ENCODE assay signal across 15 cellular contexts in genomic region chr19:54305141-54305540, GRCh38. TPM values are rescaled to one million over a fixed set of nuclear protein-coding genes. Genes with fewer than 3 reads are reported as not detected.
DNase-seq lines count a peak whose midpoint lies in the region; ATAC-seq and TF ChIP-seq lines count a peak whose summit lies in the region.
"Had no signal": no experiment of that assay in that cellular context is flagged by ENCODE, and none has a peak within 500 bp of the region (broad histone marks: within the 10 kb centered on the region; RNA-seq: fewer than 3 reads in every experiment).

No MANE protein-coding gene starts in this region.

- peaks cover 92 to 94% of the 10 kb centered on the region in 2 experiments for H3K4me1 ChIP-seq in neutrophil (ENCODE audit: control insufficient read depth in 1 of 2, insufficient read depth in 1 of 2, low read depth in 1 of 2, low read length in 1 of 2)
- H3K4me1 ChIP-seq: BE2C had no signal

- H3K36me3 Mint-ChIP-seq in natural killer cell treated with Interleukin-12 subunit alpha and Interleukin-12 subunit beta and Interleukin-15 and Interleukin-18, amount 100 ng/mL, for 72 hours = no peaks in the 10 kb centered on the region
- H3K36me3 Mint-ChIP-seq in natural killer cell = no peaks in the 10 kb centered on the region
- no peaks in the 10 kb centered on the region for H3K36me3 Mint-ChIP-seq in central memory CD8-positive, alpha-beta T cell (ENCODE audit: insufficient read depth)
- H3K36me3 Mint-ChIP-seq: CD4-positive, alpha-beta memory T cell had no signal

- TF ChIP-seq CTCF in natural killer cell (IDR thresholded peaks at IDR 0.05) = no peak
- no peak for TF ChIP-seq CTCF in neutrophil (IDR thresholded peaks at IDR 0.05)

- peaks cover 49% of the 10 kb centered on the region for H3K36me3 ChIP-seq in neutrophil
- H3K36me3 ChIP-seq: BE2C had no signal

- DNase-seq in natural killer cell treated with Interleukin-12 subunit alpha and Interleukin-12 subunit beta and Interleukin-15 and Interleukin-18, amount 100 ng/mL, for 72 hours (ENCODE audit: low spot score) = no peak
- DNase-seq in natural killer cell (no peak), ecto neural progenitor cell (ENCODE audit: low spot score) (no peak)
- DNase-seq in central memory CD8-positive, alpha-beta T cell (ENCODE audit: low spot score in 2 of 2) = no peak
- DNase-seq: BE2C, DMS79 treated with DMSO at 0.1 percent for 48 hours, GF-D8, H9 had no signal

- peak overlapping the region; percentile 65 for H3K27ac ChIP-seq in neutrophil
- H3K27ac ChIP-seq: C4-2B had no signal

- peaks cover 17 to 23% of the 10 kb centered on the region in 2 donors for H3K27me3 Mint-ChIP-seq in natural killer cell treated with Interleukin-12 subunit alpha and Interleukin-12 subunit beta and Interleukin-15 and Interleukin-18, amount 100 ng/mL, for 72 hours
- H3K27me3 Mint-ChIP-seq in natural killer cell (ENCODE audit: low read depth in 2 of 2) = peaks cover 8 to 12% of the 10 kb centered on the region in 2 donors
- peaks cover 82% of the 10 kb centered on the region for H3K27me3 Mint-ChIP-seq in central memory CD8-positive, alpha-beta T cell

- H3K4me1 Mint-ChIP-seq in natural killer cell treated with Interleukin-12 subunit alpha and Interleukin-12 subunit beta and Interleukin-15 and Interleukin-18, amount 100 ng/mL, for 72 hours (ENCODE audit: low read depth in 2 of 2) = peaks cover 6 to 13% of the 10 kb centered on the region in 2 donors
- H3K4me1 Mint-ChIP-seq in natural killer cell = peaks cover 8 to 22% of the 10 kb centered on the region in 2 donors
- H3K4me1 Mint-ChIP-seq in central memory CD8-positive, alpha-beta T cell = peaks cover 7% of the 10 kb centered on the region
- H3K4me1 Mint-ChIP-seq: H9 had no signal

- H3K27me3 ChIP-seq in neutrophil = no peaks in the 10 kb centered on the region

- H3K4me3 Mint-ChIP-seq in natural killer cell treated with Interleukin-12 subunit alpha and Interleukin-12 subunit beta and Interleukin-15 and Interleukin-18, amount 100 ng/mL, for 72 hours = peak overlapping the region; percentile 3
- no peak overlapping the region for H3K4me3 Mint-ChIP-seq in natural killer cell
- H3K4me3 Mint-ChIP-seq in central memory CD8-positive, alpha-beta T cell = no peak overlapping the region
- H3K4me3 Mint-ChIP-seq: H9 had no signal

- ATAC-seq in natural killer cell treated with Interleukin-12 subunit alpha and Interleukin-12 subunit beta and Interleukin-15 and Interleukin-18, amount 100 ng/mL, for 72 hours = no peak
- ATAC-seq in natural killer cell (no peak), GM21423 (IDR thresholded peaks at IDR 0.05; ENCODE audit: unreplicated experiment) (no peak), HG03095 (IDR thresholded peaks at IDR 0.05; ENCODE audit: unreplicated experiment) (no peak)
- ATAC-seq in central memory CD8-positive, alpha-beta T cell (replicated peaks; ENCODE audit: extremely low read depth, poor library complexity, severe bottlenecking) = no peak

- peak overlapping the region in 1 of 2 donors; percentile 30 for H3K27ac Mint-ChIP-seq in natural killer cell treated with Interleukin-12 subunit alpha and Interleukin-12 subunit beta and Interleukin-15 and Interleukin-18, amount 100 ng/mL, for 72 hours
- no peak overlapping the region for H3K27ac Mint-ChIP-seq in natural killer cell
- H3K27ac Mint-ChIP-seq in central memory CD8-positive, alpha-beta T cell (ENCODE audit: low read depth) = peak overlapping the region; percentile 32
- H3K27ac Mint-ChIP-seq: H9 had no signal

- intact Hi-C loops in natural killer cell (cut with micrococcal nuclease) = no loop called here

- no peaks in the 10 kb centered on the region for H3K9me3 ChIP-seq in neutrophil
- H3K9me3 ChIP-seq: BE2C had no signal

- peak overlapping the region in 1 of 2 experiments; percentile 23 for H3K4me3 ChIP-seq in neutrophil (ENCODE audit: low read depth in 1 of 2, low read length in 1 of 2)

- H3K9me3 Mint-ChIP-seq in natural killer cell treated with Interleukin-12 subunit alpha and Interleukin-12 subunit beta and Interleukin-15 and Interleukin-18, amount 100 ng/mL, for 72 hours = peaks cover 4% of the 10 kb centered on the region
- no peaks in the 10 kb centered on the region for H3K9me3 Mint-ChIP-seq in natural killer cell
- peaks cover 6% of the 10 kb centered on the region for H3K9me3 Mint-ChIP-seq in central memory CD8-positive, alpha-beta T cell
- H3K9me3 Mint-ChIP-seq: CD4-positive, alpha-beta memory T cell had no signal

RNA-seq across cellular contexts. Expression of gene LILRA5, which starts 7.8 kb away (rescaled TPM):
- total RNA-seq in natural killer cell treated with Interleukin-12 subunit alpha and Interleukin-12 subunit beta and Interleukin-15 and Interleukin-18, amount 100 ng/mL, for 72 hours = not detected
- 10 to 100 TPM in 2 of 3 donors, 1 to 10 TPM in 1; 3.4 to 22.3 (median 11.1) TPM for total RNA-seq in natural killer cell
- total RNA-seq: Calu3, H1, H9 had no signal

RNA-seq across cellular contexts. Expression of gene LILRB2, which starts 24.2 kb away (rescaled TPM):
- total RNA-seq in natural killer cell treated with Interleukin-12 subunit alpha and Interleukin-12 subunit beta and Interleukin-15 and Interleukin-18, amount 100 ng/mL, for 72 hours = 1 to 10 TPM in 1 of 2 donors, not detected in 1; 1.5 TPM
- total RNA-seq in natural killer cell = 10 to 100 TPM in 2 of 3 donors, 1 to 10 TPM in 1; 4.6 to 41.4 (median 23.7) TPM
- total RNA-seq: Calu3, H1, H9 had no signal

RNA-seq across cellular contexts. Expression of gene LILRA4, which starts 33.8 kb away (rescaled TPM):
- total RNA-seq in natural killer cell treated with Interleukin-12 subunit alpha and Interleukin-12 subunit beta and Interleukin-15 and Interleukin-18, amount 100 ng/mL, for 72 hours = not detected
- 1 to 10 TPM in 2 of 3 donors, not detected in 1; 2.0 to 2.4 TPM for total RNA-seq in natural killer cell
- total RNA-seq: Calu3; CD4-positive, alpha-beta memory T cell; H1; H9 had no signal

RNA-seq across cellular contexts. Expression of gene LILRB5, which starts 48.1 kb away (rescaled TPM):
- total RNA-seq in natural killer cell treated with Interleukin-12 subunit alpha and Interleukin-12 subunit beta and Interleukin-15 and Interleukin-18, amount 100 ng/mL, for 72 hours = not detected
- under 1 TPM in 2 of 3 donors, not detected in 1; 0.09 to 0.18 TPM for total RNA-seq in natural killer cell
- total RNA-seq: Calu3, H1 had no signal

RNA-seq across cellular contexts. Expression of gene LAIR1, which starts 59.6 kb away (rescaled TPM):
- total RNA-seq in natural killer cell treated with Interleukin-12 subunit alpha and Interleukin-12 subunit beta and Interleukin-15 and Interleukin-18, amount 100 ng/mL, for 72 hours = 10 to 100 TPM; 40.5 to 60.2 TPM
- 100 to 1,000 TPM; 117 to 163 (median 156) TPM for total RNA-seq in natural killer cell
- total RNA-seq: H1, H9 had no signal

Comparison
In these comparisons a context has a peak if more than half of its experiments do, and no peak if none do; other contexts are left out.
1. RNA of gene LILRA5, which starts 7.8 kb away (total RNA-seq): 3.4 to 22.3 TPM in natural killer cell; not detected in natural killer cell treated with Interleukin-12 subunit alpha and Interleukin-12 subunit beta and Interleukin-15 and Interleukin-18, amount 100 ng/mL, for 72 hours; every median in the first group is over 4 times any median in the second.